ENCODE assay signal across 8 cellular contexts in genomic region chrX:20320461-20321159, GRCh38. TPM values are rescaled to one million over a fixed set of nuclear protein-coding genes. Genes with fewer than 3 reads are reported as not detected.
DNase-seq lines count a peak whose midpoint lies in the region; ATAC-seq and TF ChIP-seq lines count a peak whose summit lies in the region.

No MANE protein-coding gene starts in this region.

- peaks cover 20 to 33% (median 21%) of the 10 kb centered on the region in 3 donors for H3K4me1 Mint-ChIP-seq in IgD-negative memory B cell
- H3K4me1 Mint-ChIP-seq in progenitor cell of endocrine pancreas (ENCODE audit: low read depth) = peaks cover 22% of the 10 kb centered on the region
- no peaks in the 10 kb centered on the region for H3K4me1 Mint-ChIP-seq in neural progenitor cell

- H2AFZ ChIP-seq in neural progenitor cell (replicated peaks) = no peak overlapping the region

- H3F3A ChIP-seq in neural progenitor cell (ENCODE audit: low read depth) = no peaks in the 10 kb centered on the region

- H3K27ac Mint-ChIP-seq in IgD-negative memory B cell = peak overlapping the region in 1 of 3 donors; percentile 3
- no peak overlapping the region for H3K27ac Mint-ChIP-seq in activated naive CD4-positive, alpha-beta T cell treated with anti-CD3 and anti-CD28 coated beads, Interleukin-2, amount 50 U/mL, for 72 hours
- H3K27ac Mint-ChIP-seq in progenitor cell of endocrine pancreas = no peak overlapping the region
- no peak overlapping the region for H3K27ac Mint-ChIP-seq in neural progenitor cell

- peak; percentile 93 for ATAC-seq in GM21529 (IDR thresholded peaks at IDR 0.05; ENCODE audit: unreplicated experiment)
- ATAC-seq in activated naive CD4-positive, alpha-beta T cell treated with anti-CD3 and anti-CD28 coated beads, Interleukin-2, amount 50 U/mL, for 72 hours = peak; percentile 49 to 85

- H3K27me3 ChIP-seq in neural progenitor cell = no peaks in the 10 kb centered on the region

- H3K4me3 ChIP-seq in neural progenitor cell = no peak overlapping the region

- H4K20me1 ChIP-seq in neural progenitor cell (ENCODE audit: low read depth) = no peaks in the 10 kb centered on the region

- no peaks in the 10 kb centered on the region for H3K79me2 ChIP-seq in neural progenitor cell (ENCODE audit: low read depth)

- DNase-seq in NCI-H510A treated with DMSO at 0.1 percent for 48 hours (lab: John Stamatoyannopoulos, UW) (peak; percentile 29), NCI-H510A (lab: John Stamatoyannopoulos, UW) (no peak), progenitor cell of endocrine pancreas (ENCODE audit: low spot score, unreplicated experiment) (no peak), NCI-H1930 (lab: John Stamatoyannopoulos, UW) (no peak), neural progenitor cell (ENCODE audit: low spot score) (no peak)
- DNase-seq in activated naive CD4-positive, alpha-beta T cell treated with anti-CD3 and anti-CD28 coated beads, Interleukin-2, amount 50 U/mL, for 72 hours (ENCODE audit: low spot score in 2 of 2) = no peak

- peak overlapping the region; percentile 10 to 50 (median 34) for H3K4me3 Mint-ChIP-seq in IgD-negative memory B cell
- no peak overlapping the region for H3K4me3 Mint-ChIP-seq in progenitor cell of endocrine pancreas (ENCODE audit: low read depth)
- no peak overlapping the region for H3K4me3 Mint-ChIP-seq in neural progenitor cell

- no peaks in the 10 kb centered on the region for H3K9me3 ChIP-seq in neural progenitor cell (ENCODE audit: low read depth)

- H3K9me3 Mint-ChIP-seq in IgD-negative memory B cell (no peaks in the 10 kb centered on the region), progenitor cell of endocrine pancreas (ENCODE audit: low read depth) (peaks cover 47% of the 10 kb centered on the region), neural progenitor cell (peaks cover 3% of the 10 kb centered on the region)
- H3K9me3 Mint-ChIP-seq in activated naive CD4-positive, alpha-beta T cell treated with anti-CD3 and anti-CD28 coated beads, Interleukin-2, amount 50 U/mL, for 72 hours = peaks cover 4 to 5% of the 10 kb centered on the region in 2 donors

- H3K36me3 Mint-ChIP-seq in IgD-negative memory B cell = no peaks in the 10 kb centered on the region
- no peaks in the 10 kb centered on the region for H3K36me3 Mint-ChIP-seq in activated naive CD4-positive, alpha-beta T cell treated with anti-CD3 and anti-CD28 coated beads, Interleukin-2, amount 50 U/mL, for 72 hours
- H3K36me3 Mint-ChIP-seq in progenitor cell of endocrine pancreas (ENCODE audit: insufficient read depth) = peaks cover 3% of the 10 kb centered on the region
- no peaks in the 10 kb centered on the region for H3K36me3 Mint-ChIP-seq in neural progenitor cell

- no peak overlapping the region for H3K4me2 ChIP-seq in neural progenitor cell

- TF ChIP-seq CTCF in progenitor cell of endocrine pancreas (IDR thresholded peaks at IDR 0.05; ENCODE audit: unreplicated experiment) (no peak), neural progenitor cell (IDR thresholded peaks at IDR 0.05) (no peak)

- H3K9ac ChIP-seq in neural progenitor cell = no peak overlapping the region

- H3K36me3 ChIP-seq in neural progenitor cell = no peaks in the 10 kb centered on the region

- no peak overlapping the region for H3K27ac ChIP-seq in neural progenitor cell

- no peaks in the 10 kb centered on the region for H3K27me3 Mint-ChIP-seq in IgD-negative memory B cell
- peaks cover 2% of the 10 kb centered on the region for H3K27me3 Mint-ChIP-seq in progenitor cell of endocrine pancreas
- peaks cover 4% of the 10 kb centered on the region for H3K27me3 Mint-ChIP-seq in neural progenitor cell (ENCODE audit: insufficient read depth, low read depth)

- H3K4me1 ChIP-seq in neural progenitor cell = no peaks in the 10 kb centered on the region

RNA-seq across cellular contexts. Expression of gene RPS6KA3, which starts 53.9 kb away (rescaled TPM):
- polyA plus RNA-seq in IgD-negative memory B cell = 7.2 TPM
- 10 to 100 TPM; 41.5 to 54.3 TPM for total RNA-seq in activated naive CD4-positive, alpha-beta T cell treated with anti-CD3 and anti-CD28 coated beads, Interleukin-2, amount 50 U/mL, for 72 hours
- total RNA-seq in progenitor cell of endocrine pancreas (60.8 and 61.8 TPM in 2 replicates), neural progenitor cell (ENCODE audit: low replicate concordance) (20.9 and 32.2 TPM in 2 replicates)

Comparison
In these comparisons a context has a peak if more than half of its experiments do, and no peak if none do; other contexts are left out.
1. H3K4me3 Mint-ChIP-seq: peak in IgD-negative memory B cell (4 of 4); none in progenitor cell of endocrine pancreas (single experiment) and neural progenitor cell (single experiment).